ENCODE assay signal across 1 cellular context in the genomic region with DNA sequence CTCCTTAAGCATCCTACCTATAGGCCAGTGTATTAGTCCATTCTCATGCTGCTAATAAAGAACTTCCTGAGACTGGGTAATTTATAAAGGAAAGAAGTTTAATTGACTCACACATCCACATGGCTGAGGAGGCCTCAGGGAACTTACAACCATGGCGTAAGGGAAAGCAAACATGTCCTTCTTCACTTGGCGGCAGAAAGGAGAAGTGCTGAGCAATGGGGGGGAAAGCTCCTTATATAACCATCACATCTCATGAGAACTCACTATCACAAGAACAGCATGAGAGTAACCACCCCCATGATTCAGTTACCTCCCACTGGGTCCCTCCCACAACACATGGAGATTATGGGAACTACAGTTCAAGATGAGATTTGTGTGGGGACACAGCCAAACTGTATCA.
TF ChIP-seq lines count a peak whose summit lies in the region.

No MANE protein-coding gene starts in this region.

TF ChIP-seq in GM12878, 131 proteins besides CTCF, POLR2A, EP300 and RAD21:
- TF ChIP-seq, protein P1, sequence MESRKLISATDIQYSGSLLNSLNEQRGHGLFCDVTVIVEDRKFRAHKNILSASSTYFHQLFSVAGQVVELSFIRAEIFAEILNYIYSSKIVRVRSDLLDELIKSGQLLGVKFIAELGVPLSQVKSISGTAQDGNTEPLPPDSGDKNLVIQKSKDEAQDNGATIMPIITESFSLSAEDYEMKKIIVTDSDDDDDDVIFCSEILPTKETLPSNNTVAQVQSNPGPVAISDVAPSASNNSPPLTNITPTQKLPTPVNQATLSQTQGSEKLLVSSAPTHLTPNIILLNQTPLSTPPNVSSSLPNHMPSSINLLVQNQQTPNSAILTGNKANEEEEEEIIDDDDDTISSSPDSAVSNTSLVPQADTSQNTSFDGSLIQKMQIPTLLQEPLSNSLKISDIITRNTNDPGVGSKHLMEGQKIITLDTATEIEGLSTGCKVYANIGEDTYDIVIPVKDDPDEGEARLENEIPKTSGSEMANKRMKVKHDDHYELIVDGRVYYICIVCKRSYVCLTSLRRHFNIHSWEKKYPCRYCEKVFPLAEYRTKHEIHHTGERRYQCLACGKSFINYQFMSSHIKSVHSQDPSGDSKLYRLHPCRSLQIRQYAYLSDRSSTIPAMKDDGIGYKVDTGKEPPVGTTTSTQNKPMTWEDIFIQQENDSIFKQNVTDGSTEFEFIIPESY (IDR thresholded peaks at IDR 0.05), result peak; percentile 68; the same call in 1 of the 2 replicates
TF ChIP-seq in GM12878: peak in this region for 1; not testable (repeated sequence) for 130.
